8 cellular contexts compared by ENCODE assay signal in genomic region chr6:169700296-169700695, GRCh38. TPM values are rescaled to one million over a fixed set of nuclear protein-coding genes. Genes with fewer than 3 reads are reported as not detected.
DNase-seq lines count a peak whose midpoint lies in the region; TF ChIP-seq lines count a peak whose summit lies in the region.
"Had no signal": no experiment of that assay in that cellular context is flagged by ENCODE, and none has a peak within 500 bp of the region (broad histone marks: within the 10 kb centered on the region; RNA-seq: fewer than 3 reads in every experiment).

No MANE protein-coding gene starts in this region.

- H3K27me3 ChIP-seq in colonic mucosa = no peaks in the 10 kb centered on the region
- H3K27me3 ChIP-seq in esophagus squamous epithelium = no peaks in the 10 kb centered on the region

- no peaks in the 10 kb centered on the region for H3K27me3 Mint-ChIP-seq in progenitor cell of endocrine pancreas
- H3K27me3 Mint-ChIP-seq: stimulated activated memory B cell treated with anti-CD40 and anti-IgM and Interleukin-4, amounts not matched to agents 10 μg/mL and 1 μg/mL and 100 μg/mL, for 72 hours had no signal

- intact Hi-C loops in colonic mucosa (cut with DNase I) = loop anchor here (10.0 kb wide), 1 partner anchor 55 kb away; the partner anchor contains the start of genes DYNLT2 and ERMARD
- intact Hi-C loops in esophagus squamous epithelium (cut with DNase I) = no loop called here

- 37 to 43% methylated on average over 5 of the region's 5 CpGs for WGBS in esophagus squamous epithelium, 2 donors

- peaks cover 14% of the 10 kb centered on the region for H3K36me3 Mint-ChIP-seq in progenitor cell of endocrine pancreas (ENCODE audit: insufficient read depth)

- H3K36me3 ChIP-seq in colonic mucosa = no peaks in the 10 kb centered on the region
- H3K36me3 ChIP-seq in esophagus squamous epithelium = peaks cover 0 to 19% (median 0%) of the 10 kb centered on the region in 3 donors

- peaks cover 14% of the 10 kb centered on the region for H3K4me1 Mint-ChIP-seq in progenitor cell of endocrine pancreas (ENCODE audit: low read depth)

- no peaks in the 10 kb centered on the region for H3K9me3 ChIP-seq in colonic mucosa
- no peaks in the 10 kb centered on the region for H3K9me3 ChIP-seq in esophagus squamous epithelium

- H3K9ac ChIP-seq in colonic mucosa (ENCODE audit: low read depth in 2 of 2, low read length in 2 of 2) = peak overlapping the region in 1 of 2 donors; percentile 95

- H3K4me3 Mint-ChIP-seq in progenitor cell of endocrine pancreas (ENCODE audit: low read depth) = peak overlapping the region; percentile 91

- TF ChIP-seq POLR2A in NB4 (IDR thresholded peaks at IDR 0.05; ENCODE audit: extremely low read depth, insufficient read length) (no peak), esophagus squamous epithelium (IDR thresholded peaks at IDR 0.05) (no peak)

- H3K27ac ChIP-seq in colonic mucosa (no peak overlapping the region), esophagus squamous epithelium (peak overlapping the region in 2 of 4 donors; percentile 88 to 97)

- DNase-seq in GF-D8 (lab: John Stamatoyannopoulos, UW) = peak; percentile 65
- DNase-seq in NB4 (ENCODE audit: low read depth) = peak; percentile 67
- peak; percentile 26 for DNase-seq in colonic mucosa
- DNase-seq in progenitor cell of endocrine pancreas (ENCODE audit: low spot score, unreplicated experiment) = no peak
- no peak for DNase-seq in esophagus squamous epithelium (lab: John Stamatoyannopoulos, UW)
- no peak for DNase-seq in NK-92 (lab: John Stamatoyannopoulos, UW; ENCODE audit: unreplicated experiment)
- no peak for DNase-seq in effector CD4-positive, alpha-beta T cell

- H3K27ac Mint-ChIP-seq in progenitor cell of endocrine pancreas = no peak overlapping the region

- TF ChIP-seq CTCF in NB4 (IDR thresholded peaks at IDR 0.05; ENCODE audit: low read depth, low read length) (no peak), colonic mucosa (IDR thresholded peaks at IDR 0.05) (no peak), progenitor cell of endocrine pancreas (IDR thresholded peaks at IDR 0.05; ENCODE audit: unreplicated experiment) (no peak), esophagus squamous epithelium (IDR thresholded peaks at IDR 0.05) (no peak)

- peaks cover 8% of the 10 kb centered on the region for H3K4me1 ChIP-seq in colonic mucosa
- H3K4me1 ChIP-seq in esophagus squamous epithelium = peaks cover 27 to 70% (median 52%) of the 10 kb centered on the region in 3 donors

- peak overlapping the region; percentile 93 for H3K4me3 ChIP-seq in NB4 (ENCODE audit: low read depth, low read length)
- no peak overlapping the region for H3K4me3 ChIP-seq in colonic mucosa
- peak overlapping the region in 2 of 4 donors; percentile 67 to 96 for H3K4me3 ChIP-seq in esophagus squamous epithelium

- peaks cover 7% of the 10 kb centered on the region for H3K9me3 Mint-ChIP-seq in progenitor cell of endocrine pancreas (ENCODE audit: low read depth)

RNA-seq across cellular contexts. Expression of gene WDR27, which starts 1.5 kb away (rescaled TPM):
- 10 to 100 TPM; 17.4 to 43.8 TPM for total RNA-seq in colonic mucosa
- 118 and 123 TPM in 2 replicates for total RNA-seq in progenitor cell of endocrine pancreas
- total RNA-seq in esophagus squamous epithelium = 10 to 100 TPM; 12.4 to 38.7 (median 27.6) TPM

RNA-seq across cellular contexts. Expression of gene C6orf120, which starts 1.6 kb away (rescaled TPM):
- total RNA-seq in colonic mucosa (10 to 100 TPM; 28.7 to 31.9 TPM), progenitor cell of endocrine pancreas (25.3 and 25.8 TPM in 2 replicates), esophagus squamous epithelium (10 to 100 TPM; 14.8 to 29.0 (median 21.7) TPM)

RNA-seq across cellular contexts. Expression of gene PHF10, which starts 24.0 kb away (rescaled TPM):
- total RNA-seq in colonic mucosa (10 to 100 TPM; 37.5 to 39.6 TPM), progenitor cell of endocrine pancreas (103 and 105 TPM in 2 replicates), esophagus squamous epithelium (10 to 100 TPM; 25.8 to 67.9 (median 31.5) TPM)

RNA-seq across cellular contexts. Expression of gene DYNLT2, which starts 51.1 kb away (rescaled TPM):
- 1 to 10 TPM; 1.4 to 2.2 TPM for total RNA-seq in colonic mucosa
- total RNA-seq in progenitor cell of endocrine pancreas = 1.6 and 1.8 TPM in 2 replicates
- 1 to 10 TPM in 3 of 4 donors, under 1 TPM in 1; 0.94 to 3.1 (median 1.4) TPM for total RNA-seq in esophagus squamous epithelium

RNA-seq across cellular contexts. Expression of gene ERMARD, which starts 51.1 kb away (rescaled TPM):
- total RNA-seq in colonic mucosa (10 to 100 TPM; 14.2 to 15.7 TPM), progenitor cell of endocrine pancreas (30.3 and 33.4 TPM in 2 replicates), esophagus squamous epithelium (10 to 100 TPM; 10.3 to 21.4 (median 17.6) TPM)

Comparison
In these comparisons a context has a peak if more than half of its experiments do, and no peak if none do; other contexts are left out.
1. DNase-seq: peak in GF-D8 (single experiment), NB4 (single experiment) and colonic mucosa (single experiment); none in progenitor cell of endocrine pancreas (single experiment), esophagus squamous epithelium (single experiment), NK-92 (single experiment) and effector CD4-positive, alpha-beta T cell (single experiment).